Comparison of ENCODE assay signal across 20 cellular contexts in the genomic region with DNA sequence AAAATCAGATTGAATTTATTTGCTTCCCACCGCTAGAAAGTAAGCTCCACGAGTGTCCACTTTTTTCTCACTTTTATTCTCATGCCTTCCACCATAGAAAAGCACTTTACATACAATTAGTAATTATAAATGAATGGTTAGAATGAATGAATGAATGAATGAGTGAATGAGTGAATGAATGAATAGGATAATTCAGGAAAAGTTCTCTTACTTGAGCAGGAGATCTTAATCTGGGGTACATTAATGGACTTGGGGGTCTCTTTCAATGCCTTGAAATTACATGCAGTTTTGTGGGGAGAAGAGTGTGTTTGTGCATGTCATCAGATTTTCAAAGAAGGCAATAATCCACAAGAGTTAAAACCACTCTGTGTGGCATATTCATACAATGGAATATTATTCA.
A peak's percentile ranks its signal among the peaks of the same experiment; 100 is the strongest.
DNase-seq lines count a peak whose midpoint lies in the region; ATAC-seq, FAIRE-seq and TF ChIP-seq lines count a peak whose summit lies in the region.
"Had no signal": no experiment of that assay in that cellular context is flagged by ENCODE, and none has a peak within 500 bp of the region (broad histone marks: within the 10 kb centered on the region; RNA-seq: fewer than 3 reads in every experiment).

No MANE protein-coding gene starts in this region.

- no peak for TF ChIP-seq CTCF in CD14-positive monocyte (IDR thresholded peaks at IDR 0.05)
- no peak for TF ChIP-seq CTCF in activated B cell treated with CpG ODN at 0.5 μM for 24 hours (IDR thresholded peaks at IDR 0.05)

- CTCF ChIA-PET in activated B cell treated with CpG ODN at 0.5 μM for 24 hours (lab: Charles Lee), result no interaction called here

- H3K27ac Mint-ChIP-seq in CD14-positive monocyte (peak overlapping the region in 4 of 7 donors; percentile 28 to 74 (median 58)), activated B cell treated with CpG ODN at 0.5 μM for 24 hours (peak overlapping the region; percentile 22)
- H3K27ac Mint-ChIP-seq in dendritic cell treated with granulocyte-macrophage colony-stimulating factor and Interleukin-4, amounts not matched to agents 40 ng/mL and 50 ng/mL, for 4 days, result peak overlapping the region; percentile 52
- H3K27ac Mint-ChIP-seq in stimulated activated naive B cell treated with anti-CD40 and anti-IgM and Interleukin-4, amounts not matched to agents 10 μg/mL and 1 μg/mL and 100 μg/mL, for 72 hours, result peak overlapping the region; percentile 59
- H3K27ac Mint-ChIP-seq: CD4-positive, alpha-beta T cell; CD8-positive, alpha-beta memory T cell; HFFc6 had no signal

- intact Hi-C loops in CD14-positive monocyte (cut with micrococcal nuclease) (loop anchor here (5.0 to 10.0 kb wide), 4 partner anchors 74 to 231 kb away; a partner anchor contains a TSS), activated B cell treated with CpG ODN at 0.5 μM for 24 hours (cut with micrococcal nuclease) (loop anchor here (5.0 kb wide), 1 partner anchor 79 kb away; no protein-coding TSS in a partner anchor)
- intact Hi-C loops in dendritic cell treated with granulocyte-macrophage colony-stimulating factor and Interleukin-4, amounts not matched to agents 40 ng/mL and 50 ng/mL, for 4 days (cut with micrococcal nuclease), result loop anchor here (10.0 kb wide), 1 partner anchor 157 kb away; no protein-coding TSS in a partner anchor

- H3K27me3 Mint-ChIP-seq in CD14-positive monocyte (ENCODE audit: low read depth in 3 of 3) (no peaks in the 10 kb centered on the region), activated B cell treated with CpG ODN at 0.5 μM for 24 hours (no peaks in the 10 kb centered on the region)
- no peaks in the 10 kb centered on the region for H3K27me3 Mint-ChIP-seq in dendritic cell treated with granulocyte-macrophage colony-stimulating factor and Interleukin-4, amounts not matched to agents 40 ng/mL and 50 ng/mL, for 4 days
- H3K27me3 Mint-ChIP-seq in stimulated activated naive B cell treated with anti-CD40 and anti-IgM and Interleukin-4, amounts not matched to agents 10 μg/mL and 1 μg/mL and 100 μg/mL, for 72 hours, result no peaks in the 10 kb centered on the region
- H3K27me3 Mint-ChIP-seq: B cell had no signal

- peaks cover 50% of the 10 kb centered on the region for H3K4me1 Mint-ChIP-seq in CD14-positive monocyte
- peaks cover 58% of the 10 kb centered on the region for H3K4me1 Mint-ChIP-seq in activated B cell treated with CpG ODN at 0.5 μM for 24 hours
- H3K4me1 Mint-ChIP-seq in dendritic cell treated with granulocyte-macrophage colony-stimulating factor and Interleukin-4, amounts not matched to agents 40 ng/mL and 50 ng/mL, for 4 days (ENCODE audit: low read depth), result peaks cover 47% of the 10 kb centered on the region
- H3K4me1 Mint-ChIP-seq in stimulated activated naive B cell treated with anti-CD40 and anti-IgM and Interleukin-4, amounts not matched to agents 10 μg/mL and 1 μg/mL and 100 μg/mL, for 72 hours, result peaks cover 43 to 59% of the 10 kb centered on the region in 2 donors

- FAIRE-seq in HTR-8/SVneo (lab: Jason Lieb, UNC), result no peak
- FAIRE-seq: D721Med, GM12891, GM18507, H54 had no signal

- H3K9me3 Mint-ChIP-seq in CD14-positive monocyte (peaks cover 0 to 2% (median 0%) of the 10 kb centered on the region in 7 donors), activated B cell treated with CpG ODN at 0.5 μM for 24 hours (no peaks in the 10 kb centered on the region)
- H3K9me3 Mint-ChIP-seq in dendritic cell treated with granulocyte-macrophage colony-stimulating factor and Interleukin-4, amounts not matched to agents 40 ng/mL and 50 ng/mL, for 4 days, result no peaks in the 10 kb centered on the region
- H3K9me3 Mint-ChIP-seq in stimulated activated naive B cell treated with anti-CD40 and anti-IgM and Interleukin-4, amounts not matched to agents 10 μg/mL and 1 μg/mL and 100 μg/mL, for 72 hours, result peaks cover 8 to 13% of the 10 kb centered on the region in 2 donors
- H3K9me3 Mint-ChIP-seq: CD4-positive, alpha-beta T cell; CD8-positive, alpha-beta memory T cell; HFFc6 had no signal

- POLR2A ChIA-PET in activated B cell treated with CpG ODN at 0.5 μM for 24 hours (lab: Charles Lee), result no interaction called here

- H3K4me3 Mint-ChIP-seq in CD14-positive monocyte (no peak overlapping the region), activated B cell treated with CpG ODN at 0.5 μM for 24 hours (no peak overlapping the region)
- no peak overlapping the region for H3K4me3 Mint-ChIP-seq in dendritic cell treated with granulocyte-macrophage colony-stimulating factor and Interleukin-4, amounts not matched to agents 40 ng/mL and 50 ng/mL, for 4 days
- H3K4me3 Mint-ChIP-seq in stimulated activated naive B cell treated with anti-CD40 and anti-IgM and Interleukin-4, amounts not matched to agents 10 μg/mL and 1 μg/mL and 100 μg/mL, for 72 hours, result no peak overlapping the region
- H3K4me3 Mint-ChIP-seq: B cell; CD4-positive, alpha-beta T cell; CD8-positive, alpha-beta memory T cell; HFFc6 had no signal

- H3K36me3 Mint-ChIP-seq in CD14-positive monocyte (peaks cover 2 to 5% of the 10 kb centered on the region in 2 donors), activated B cell treated with CpG ODN at 0.5 μM for 24 hours (ENCODE audit: low read depth) (no peaks in the 10 kb centered on the region)
- no peaks in the 10 kb centered on the region for H3K36me3 Mint-ChIP-seq in dendritic cell treated with granulocyte-macrophage colony-stimulating factor and Interleukin-4, amounts not matched to agents 40 ng/mL and 50 ng/mL, for 4 days (ENCODE audit: low read depth)
- H3K36me3 Mint-ChIP-seq in stimulated activated naive B cell treated with anti-CD40 and anti-IgM and Interleukin-4, amounts not matched to agents 10 μg/mL and 1 μg/mL and 100 μg/mL, for 72 hours, result peaks cover 16 to 21% of the 10 kb centered on the region in 2 donors
- H3K36me3 Mint-ChIP-seq: CD8-positive, alpha-beta memory T cell had no signal

- DNase-seq in CD14-positive monocyte (ENCODE audit: low spot score) (no peak), activated B cell treated with CpG ODN at 0.5 μM for 24 hours (no peak), NCI-H2107 (lab: John Stamatoyannopoulos, UW) (no peak), HTR-8/SVneo (ENCODE audit: insufficient read length, low spot score) (no peak)
- DNase-seq in stimulated activated naive B cell treated with anti-CD40 and anti-IgM and Interleukin-4, amounts not matched to agents 10 μg/mL and 1 μg/mL and 100 μg/mL, for 72 hours, result no peak
- DNase-seq: CD4-positive, alpha-beta T cell; CD8-positive, alpha-beta memory T cell; DMS 273 treated with DMSO at 0.1 percent for 48 hours; DMS79; EL; GDM1; GOT3; HFFc6 had no signal

- ATAC-seq in activated B cell treated with CpG ODN at 0.5 μM for 24 hours (ENCODE audit: low read depth) (no peak), GM21528 (IDR thresholded peaks at IDR 0.05; ENCODE audit: low FRiP score, unreplicated experiment) (no peak)
- ATAC-seq in stimulated activated naive B cell treated with anti-CD40 and anti-IgM and Interleukin-4, amounts not matched to agents 10 μg/mL and 1 μg/mL and 100 μg/mL, for 72 hours (replicated peaks), result no peak
